ENCODE assay signal across 17 cellular contexts in genomic region chr12:48142818-48143674, GRCh38. TPM values are rescaled to one million over a fixed set of nuclear protein-coding genes. Genes with fewer than 3 reads are reported as not detected.
DNase-seq lines count a peak whose midpoint lies in the region; ATAC-seq, FAIRE-seq and TF ChIP-seq lines count a peak whose summit lies in the region.
"Had no signal": no experiment of that assay in that cellular context is flagged by ENCODE, and none has a peak within 500 bp of the region (broad histone marks: within the 10 kb centered on the region; RNA-seq: fewer than 3 reads in every experiment).

No MANE protein-coding gene starts in this region.

- ATAC-seq in left cardiac atrium = no peak
- no peak for ATAC-seq in HG02588 (IDR thresholded peaks at IDR 0.05; ENCODE audit: unreplicated experiment)
- no peak for ATAC-seq in HG03521 (IDR thresholded peaks at IDR 0.05; ENCODE audit: unreplicated experiment)
- ATAC-seq: HepG2 had no signal

- H2AFZ ChIP-seq in H1 (ENCODE audit: low read length) = no peak overlapping the region

- H4K8ac ChIP-seq in H1 (ENCODE audit: extremely low read depth, insufficient read depth, low read length) = peak overlapping the region; percentile 0; the same call in 1 of the 2 replicates

- H3K27me3 ChIP-seq in cardiac muscle cell (no peaks in the 10 kb centered on the region), H1 (replicated peaks in 1 of 4; ENCODE audit: control insufficient read depth in 3 of 4, extremely low read depth in 1 of 4, insufficient read depth in 3 of 4, low read length in 3 of 4) (no peaks in the 10 kb centered on the region)
- H3K27me3 ChIP-seq: MG63 had no signal

- H4K20me1 ChIP-seq in H1 (replicated peaks in 1 of 2; ENCODE audit: control insufficient read depth in 1 of 2, insufficient read depth in 2 of 2, low read length in 2 of 2) = no peaks in the 10 kb centered on the region

- no peak for DNase-seq in cardiac muscle cell (ENCODE audit: low read depth in 1 of 2, low spot score in 1 of 2)
- DNase-seq in left cardiac atrium = no peak
- DNase-seq in H1 (ENCODE audit: low read depth in 1 of 2, low spot score in 2 of 2) = peak in 1 of 2 experiments; percentile 51
- DNase-seq in iPS-NIHi11 (ENCODE audit: low spot score) = peak; percentile 31
- no peak for DNase-seq in activated CD4-positive, alpha-beta T cell treated with anti-CD3 and anti-CD28 coated beads for 48 hours
- DNase-seq in GM19238 (ENCODE audit: insufficient read length, low spot score) = no peak
- DNase-seq: C1 segment of cervical spinal cord, Caco-2, HCEC 1CT, MG63, NCI-H1092 treated with DMSO at 0.1 percent for 48 hours, NCI-H1694, NCI-H69 had no signal

- H3K36me3 ChIP-seq in cardiac muscle cell (peaks cover 63% of the 10 kb centered on the region), H1 (ENCODE audit: control insufficient read depth in 2 of 4, insufficient read depth in 4 of 4, low read length in 3 of 4) (peaks cover 16 to 69% (median 54%) of the 10 kb centered on the region in 4 experiments)

- H2BK5ac ChIP-seq in H1 (ENCODE audit: low read depth, low read length) = peak overlapping the region; percentile 89; the same call in 1 of the 2 replicates

- FAIRE-seq in H1 (lab: Jason Lieb, UNC) = peak; percentile 73
- FAIRE-seq: A204.1, HepG2 had no signal

- POLR2A ChIA-PET in H1 (lab: Charles Lee; ENCODE audit: partially characterized antibody) = interaction anchor here (0.5 to 3.4 kb wide), 9 partner anchors 9 to 101 kb away, joined by 3 to 16 read pairs (median 4); partner anchors contain the start of genes PFKM and SENP1

- no peak overlapping the region for H3K9ac ChIP-seq in H1 (replicated peaks in 1 of 4; ENCODE audit: extremely low read depth in 1 of 4, low read depth in 3 of 4, low read length in 3 of 4)

- no peak for TF ChIP-seq RAD21 in H1 (IDR thresholded peaks at IDR 0.05 in 1 of 2, conservative IDR thresholded peaks at IDR 0.05 in 1 of 2; ENCODE audit: low read depth in 2 of 2, low read length in 2 of 2)

- no peaks in the 10 kb centered on the region for H3K9me3 ChIP-seq in cardiac muscle cell (ENCODE audit: low read depth)
- H3K9me3 ChIP-seq in H1 (ENCODE audit: insufficient read depth in 2 of 2, low read depth in 1 of 2, low read length in 1 of 2) = no peaks in the 10 kb centered on the region
- H3K9me3 ChIP-seq: Caco-2, MG63 had no signal

- peaks cover 29% of the 10 kb centered on the region for H3K4me1 ChIP-seq in cardiac muscle cell (ENCODE audit: low read depth)
- peaks cover 9 to 24% (median 18%) of the 10 kb centered on the region in 4 experiments for H3K4me1 ChIP-seq in H1 (replicated peaks in 1 of 4; ENCODE audit: control insufficient read depth in 3 of 4, insufficient read depth in 4 of 4, low read length in 3 of 4)
- H3K4me1 ChIP-seq: Caco-2 had no signal

- no peak overlapping the region for H2BK12ac ChIP-seq in H1 (ENCODE audit: low read depth, low read length)

- H2BK20ac ChIP-seq in H1 (ENCODE audit: low read length) = no peak overlapping the region

- no peaks in the 10 kb centered on the region for H3K79me1 ChIP-seq in H1 (ENCODE audit: low read depth, low read length)

- no peaks in the 10 kb centered on the region for H3K23me2 ChIP-seq in H1 (ENCODE audit: low read depth, low read length)

- peak overlapping the region; percentile 9; the same call in 1 of the 2 replicates for H3K18ac ChIP-seq in H1 (ENCODE audit: extremely low read depth, low read length)

- H2BK15ac ChIP-seq in H1 (ENCODE audit: low read length) = no peak overlapping the region

- 0 out of 3 replicates have a peak, but pooled peaks of 1 of the 2 experiments have one; percentile 38 for TF ChIP-seq POLR2A in H1 (IDR thresholded peaks at IDR 0.05; ENCODE audit: control extremely low read depth in 1 of 2, low read depth in 2 of 2, low read length in 2 of 2)

- no peak for TF ChIP-seq EP300 in H1 (IDR thresholded peaks at IDR 0.05; ENCODE audit: borderline replicate concordance in 1 of 2, low read depth in 2 of 2, low read length in 2 of 2)

- H3K14ac ChIP-seq in H1 (ENCODE audit: insufficient read length) = no peak overlapping the region

- peak overlapping the region; percentile 95 for H2BK120ac ChIP-seq in H1 (replicated peaks; ENCODE audit: low read depth, low read length)

- peak overlapping the region; percentile 20 for H4K91ac ChIP-seq in H1 (replicated peaks; ENCODE audit: insufficient read length, low read length)

- H3K4ac ChIP-seq in H1 (replicated peaks; ENCODE audit: insufficient read length, low read depth, low read length) = peak overlapping the region; percentile 55

- CTCF ChIA-PET in H1 (lab: Charles Lee; ENCODE audit: partially characterized antibody) = interaction anchor here (0.6 to 2.8 kb wide), 9 partner anchors 13 to 541 kb away, joined by 3 to 13 read pairs (median 4); partner anchors contain the start of gene ASB8

- intact Hi-C loops in left cardiac atrium (cut with DNase I) = no loop called here

- H3K4me3 ChIP-seq in cardiac muscle cell (no peak overlapping the region), H1 (ENCODE audit: extremely low read depth in 1 of 4, insufficient read depth in 2 of 4, low read depth in 3 of 4, low read length in 4 of 4) (peak overlapping the region in 1 of 4 experiments; percentile 34; a peak in 2 of 8 replicates)
- H3K4me3 ChIP-seq: MG63 had no signal

- peak overlapping the region; percentile 78 for H4K5ac ChIP-seq in H1 (ENCODE audit: insufficient read length, low read depth, low read length)

- WGBS in H1 (ENCODE audit: extremely low coverage in 1 of 2, insufficient coverage in 1 of 2, insufficient read length in 1 of 2, insufficient replicate concordance in 2 of 2, low coverage in 1 of 2, low lambda C conversion rate in 2 of 2, missing lambda C conversion rate in 1 of 2), 2 experiments = 45% methylated on average over 7 of the region's 7 CpGs; no CpG with 5 or more reads in 1 of the 2 experiments

- H3K27ac ChIP-seq in cardiac muscle cell = peak overlapping the region; percentile 64
- peak overlapping the region; percentile 56; the same call in 1 of the 2 replicates for H3K27ac ChIP-seq in H1 (ENCODE audit: low read depth, low read length)

- H2AK5ac ChIP-seq in H1 (ENCODE audit: low read depth, low read length) = peak overlapping the region; percentile 57; the same call in 1 of the 2 replicates

- peak overlapping the region; percentile 47 to 55 for H3K4me2 ChIP-seq in H1 (ENCODE audit: insufficient read depth in 1 of 2, low read depth in 2 of 2, low read length in 2 of 2)

- H3K79me2 ChIP-seq in H1 (ENCODE audit: control insufficient read depth in 1 of 2, insufficient read depth in 2 of 2, low read length in 2 of 2) = no peaks in the 10 kb centered on the region

- peak overlapping the region; percentile 20 for H3K56ac ChIP-seq in H1 (replicated peaks; ENCODE audit: insufficient read length, low read depth, low read length)

- H3K23ac ChIP-seq in H1 (ENCODE audit: insufficient read length) = no peak overlapping the region

- TF ChIP-seq CTCF in cardiac muscle cell (IDR thresholded peaks at IDR 0.05; ENCODE audit: low read depth, low read length) (no peak), H1 (IDR thresholded peaks at IDR 0.05; ENCODE audit: control extremely low read depth in 1 of 3, insufficient read depth in 1 of 3, low read depth in 1 of 3, low read length in 3 of 3) (no peak)

RNA-seq across cellular contexts. Expression of gene ASB8, which starts 14.3 kb away (rescaled TPM):
- total RNA-seq in cardiac muscle cell (41.2 and 47.9 TPM in 2 replicates), left cardiac atrium (10 to 100 TPM; 47.3 to 50.0 TPM)
- polyA plus RNA-seq in cardiac muscle cell (53.0 and 62.0 TPM in 2 replicates), H1 (2011; rRNA removed) (3.8 and 4.2 TPM in 2 replicates)
- 8.1 and 8.3 TPM in 2 replicates for total RNA-seq in H1 (2021; fragmentation: NEBNext Ultra II Directional; extraction: Animal tissue kit (Norgen Biotek cat#: 25700))
- 7.7 TPM for polyA plus RNA-seq in H1 (2011; cell fraction: cytosol; rRNA removed)
- 5.0 TPM for polyA plus RNA-seq in H1 (2011; cell fraction: nucleus; rRNA removed)
- 7.5 to 10.4 TPM (median 8.3 TPM) in 4 replicates for polyA plus RNA-seq in H1 (2012, experiment 1 of 2)
- polyA plus RNA-seq in H1 (2012, experiment 2 of 2) = 5.9 TPM
- 4.8 TPM for polyA plus RNA-seq in H1 (2013, experiment 1 of 2)
- 4.6 TPM for polyA plus RNA-seq in H1 (2013, experiment 2 of 2)
- polyA minus RNA-seq in H1 (2011; rRNA and poly(A)+ RNA removed) = 12.5 and 15.9 TPM in 2 replicates
- polyA minus RNA-seq in H1 (2011; cell fraction: cytosol; rRNA and poly(A)+ RNA removed) = 3.4 TPM
- polyA minus RNA-seq in H1 (2011; cell fraction: nucleus; rRNA and poly(A)+ RNA removed) = 7.7 TPM

RNA-seq across cellular contexts. Expression of gene PFKM, which starts 23.9 kb away (rescaled TPM):
- 118 and 152 TPM in 2 replicates for total RNA-seq in cardiac muscle cell
- 148 and 163 TPM in 2 replicates for polyA plus RNA-seq in cardiac muscle cell
- total RNA-seq in left cardiac atrium = 100 to 1,000 TPM; 202 to 260 TPM
- total RNA-seq in H1 (2021; fragmentation: NEBNext Ultra II Directional; extraction: Animal tissue kit (Norgen Biotek cat#: 25700)) = 106 and 109 TPM in 2 replicates
- polyA plus RNA-seq in H1 (2011; rRNA removed) = 62.6 and 73.7 TPM in 2 replicates
- 88.9 TPM for polyA plus RNA-seq in H1 (2011; cell fraction: cytosol; rRNA removed)
- 120 TPM for polyA plus RNA-seq in H1 (2011; cell fraction: nucleus; rRNA removed)
- polyA plus RNA-seq in H1 (2012, experiment 1 of 2) = 119 to 125 TPM (median 122 TPM) in 4 replicates
- polyA plus RNA-seq in H1 (2012, experiment 2 of 2) = 25.5 TPM
- 35.6 TPM for polyA plus RNA-seq in H1 (2013, experiment 1 of 2)
- polyA plus RNA-seq in H1 (2013, experiment 2 of 2) = 32.4 TPM
- 127 and 159 TPM in 2 replicates for polyA minus RNA-seq in H1 (2011; rRNA and poly(A)+ RNA removed)
- 44.6 TPM for polyA minus RNA-seq in H1 (2011; cell fraction: cytosol; rRNA and poly(A)+ RNA removed)
- polyA minus RNA-seq in H1 (2011; cell fraction: nucleus; rRNA and poly(A)+ RNA removed) = 92.9 TPM

RNA-seq across cellular contexts. Expression of gene SENP1, which starts 37.2 kb away (rescaled TPM):
- total RNA-seq in cardiac muscle cell (13.2 and 20.4 TPM in 2 replicates), left cardiac atrium (10 to 100 TPM in 1 of 2 donors, 1 to 10 TPM in 1; 7.2 to 10.7 TPM)
- polyA plus RNA-seq in cardiac muscle cell (16.7 and 17.1 TPM in 2 replicates), H1 (2011; rRNA removed) (9.5 and 14.2 TPM in 2 replicates)
- 29.8 and 31.5 TPM in 2 replicates for total RNA-seq in H1 (2021; fragmentation: NEBNext Ultra II Directional; extraction: Animal tissue kit (Norgen Biotek cat#: 25700))
- 12.6 TPM for polyA plus RNA-seq in H1 (2011; cell fraction: cytosol; rRNA removed)
- polyA plus RNA-seq in H1 (2011; cell fraction: nucleus; rRNA removed) = 9.8 TPM
- 9.6 to 15.5 TPM (median 12.5 TPM) in 4 replicates for polyA plus RNA-seq in H1 (2012, experiment 1 of 2)
- polyA plus RNA-seq in H1 (2012, experiment 2 of 2) = 1.3 TPM
- polyA plus RNA-seq in H1 (2013, experiment 1 of 2) = 16.9 TPM
- polyA plus RNA-seq in H1 (2013, experiment 2 of 2) = 16.0 TPM
- polyA minus RNA-seq in H1 (2011; rRNA and poly(A)+ RNA removed) = 40.5 and 56.9 TPM in 2 replicates
- polyA minus RNA-seq in H1 (2011; cell fraction: cytosol; rRNA and poly(A)+ RNA removed) = 20.7 TPM
- polyA minus RNA-seq in H1 (2011; cell fraction: nucleus; rRNA and poly(A)+ RNA removed) = 39.5 TPM

RNA-seq across cellular contexts. Expression of gene CCDC184, which starts 40.4 kb away (rescaled TPM):
- total RNA-seq in cardiac muscle cell (0.45 and 1.7 TPM in 2 replicates), left cardiac atrium (1 to 10 TPM; 1.2 to 1.4 TPM)
- polyA plus RNA-seq in cardiac muscle cell (not detected in 2 replicates), H1 (2011; rRNA removed) (3.0 and 3.1 TPM in 2 replicates)
- total RNA-seq in H1 (2021; fragmentation: NEBNext Ultra II Directional; extraction: Animal tissue kit (Norgen Biotek cat#: 25700)) = 2.2 and 2.5 TPM in 2 replicates
- 2.6 TPM for polyA plus RNA-seq in H1 (2011; cell fraction: cytosol; rRNA removed)
- polyA plus RNA-seq in H1 (2011; cell fraction: nucleus; rRNA removed) = 1.2 TPM
- polyA plus RNA-seq in H1 (2012, experiment 1 of 2) = 1.8 to 2.7 TPM (median 2.3 TPM) in 4 replicates
- polyA plus RNA-seq in H1 (2012, experiment 2 of 2) = 3.7 TPM
- polyA plus RNA-seq in H1 (2013, experiment 1 of 2) = 1.4 TPM
- polyA plus RNA-seq in H1 (2013, experiment 2 of 2) = 1.4 TPM
- polyA minus RNA-seq in H1 (2011; rRNA and poly(A)+ RNA removed) = 1.6 and 1.7 TPM in 2 replicates
- polyA minus RNA-seq in H1 (2011; cell fraction: cytosol; rRNA and poly(A)+ RNA removed) = 1.1 TPM
- 1.4 TPM for polyA minus RNA-seq in H1 (2011; cell fraction: nucleus; rRNA and poly(A)+ RNA removed)
- total RNA-seq: HepG2 had no signal
- polyA plus RNA-seq: HepG2 had no signal
